ENCODE assay signal across 9 cellular contexts in genomic region chr1:8941906-8942305, GRCh38. TPM values are rescaled to one million over a fixed set of nuclear protein-coding genes. Genes with fewer than 3 reads are reported as not detected.
DNase-seq lines count a peak whose midpoint lies in the region; ATAC-seq, FAIRE-seq and TF ChIP-seq lines count a peak whose summit lies in the region.
"Had no signal": no experiment of that assay in that cellular context is flagged by ENCODE, and none has a peak within 500 bp of the region (broad histone marks: within the 10 kb centered on the region; RNA-seq: fewer than 3 reads in every experiment).

No MANE protein-coding gene starts in this region.

- H3K27me3 Mint-ChIP-seq in natural killer cell (ENCODE audit: low read depth in 2 of 2), result peaks cover 0 to 8% of the 10 kb centered on the region in 2 donors

- intact Hi-C loops in ascending aorta (cut with DNase I) (no loop called here), natural killer cell (cut with micrococcal nuclease) (no loop called here)

- DNase-seq in AG08396 (ENCODE audit: low spot score) (peak; percentile 76), HTR-8/SVneo (ENCODE audit: insufficient read length, low spot score) (peak; percentile 51), astrocyte of the hippocampus (ENCODE audit: low read depth, low spot score) (peak; percentile 85), kidney epithelial cell (ENCODE audit: low read depth) (peak; percentile 77), ascending aorta (ENCODE audit: low spot score in 2 of 2) (no peak), natural killer cell (no peak)
- DNase-seq in NK-92 treated with Interleukin-12 subunit alpha and Interleukin-12 subunit beta, amount 100 ng/mL, for 24 hours (lab: John Stamatoyannopoulos, UW), result no peak
- DNase-seq: DMS 273 treated with DMSO at 0.1 percent for 48 hours had no signal

- peaks cover 0 to 4% of the 10 kb centered on the region in 2 donors for H3K4me1 Mint-ChIP-seq in natural killer cell

- H3K27me3 ChIP-seq in kidney epithelial cell (ENCODE audit: control insufficient read depth, insufficient read depth, low read length), result no peaks in the 10 kb centered on the region
- H3K27me3 ChIP-seq in ascending aorta, result no peaks in the 10 kb centered on the region

- ATAC-seq in GM21723 (IDR thresholded peaks at IDR 0.05; ENCODE audit: unreplicated experiment) (no peak), natural killer cell (no peak)

- no peak for TF ChIP-seq CTCF in kidney epithelial cell (IDR thresholded peaks at IDR 0.05; ENCODE audit: insufficient read depth, low read length, poor library complexity, severe bottlenecking)
- no peak for TF ChIP-seq CTCF in ascending aorta (IDR thresholded peaks at IDR 0.05)
- TF ChIP-seq CTCF in natural killer cell (IDR thresholded peaks at IDR 0.05), result no peak

- H3K4me3 Mint-ChIP-seq in natural killer cell, result no peak overlapping the region

- H3K36me3 ChIP-seq in kidney epithelial cell (ENCODE audit: control insufficient read depth, insufficient read depth, low read length) (no peaks in the 10 kb centered on the region), ascending aorta (no peaks in the 10 kb centered on the region)

- no peak overlapping the region for H3K27ac ChIP-seq in ascending aorta

- H3K9me3 ChIP-seq in ascending aorta, result no peaks in the 10 kb centered on the region

- no peaks in the 10 kb centered on the region for H3K4me1 ChIP-seq in ascending aorta

- H3K27ac Mint-ChIP-seq in natural killer cell, result no peak overlapping the region

- no peak for FAIRE-seq in HTR-8/SVneo (lab: Jason Lieb, UNC)

- no peaks in the 10 kb centered on the region for H3K36me3 Mint-ChIP-seq in natural killer cell

- H3K4me3 ChIP-seq in kidney epithelial cell (ENCODE audit: low read depth, low read length) (no peak overlapping the region), ascending aorta (no peak overlapping the region)

- H3K9me3 Mint-ChIP-seq in natural killer cell, result no peaks in the 10 kb centered on the region

RNA-seq across cellular contexts. Expression of gene CA6, which starts 3.8 kb away (rescaled TPM):
- total RNA-seq in kidney epithelial cell (not detected in 2 replicates), ascending aorta (not detected), natural killer cell (not detected)

Comparison
In these comparisons a context has a peak if more than half of its experiments do, and no peak if none do; other contexts are left out.
1. DNase-seq: peak in AG08396 (single experiment), HTR-8/SVneo (single experiment), astrocyte of the hippocampus (single experiment) and kidney epithelial cell (single experiment); none in ascending aorta (0 of 2), natural killer cell (single experiment) and NK-92 treated with Interleukin-12 subunit alpha and Interleukin-12 subunit beta, amount 100 ng/mL, for 24 hours (single experiment).